20 cellular contexts compared by ENCODE assay signal in the genomic region with DNA sequence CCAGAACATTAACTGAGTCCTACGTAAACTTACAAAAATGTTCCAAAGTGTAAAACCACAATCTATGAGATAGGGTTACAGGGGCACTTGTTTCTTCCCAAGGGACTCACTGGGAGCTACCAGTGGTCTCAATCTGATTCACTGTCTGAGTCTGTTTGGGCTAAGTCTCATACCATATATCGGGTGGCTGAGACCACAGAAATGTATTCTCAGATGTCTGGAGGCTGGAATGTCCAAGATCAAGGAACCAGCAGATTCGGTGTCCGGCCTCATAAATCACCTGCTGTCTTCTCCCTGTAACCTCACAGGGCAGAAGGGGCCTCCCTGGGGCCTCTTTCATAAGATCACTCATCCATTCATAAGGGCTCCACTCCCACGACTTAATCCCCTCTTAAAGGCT.
"Had no signal": no experiment of that assay in that cellular context is flagged by ENCODE, and none has a peak within 500 bp of the region (broad histone marks: within the 10 kb centered on the region; RNA-seq: fewer than 3 reads in every experiment).

No MANE protein-coding gene starts in this region.

- H3K36me3 ChIP-seq: cardiac muscle cell, gastrocnemius medialis, heart right ventricle, pancreas, transverse colon had no signal

- H3K27me3 Mint-ChIP-seq: activated CD4-positive, alpha-beta T cell treated with anti-CD3 and anti-CD28 coated beads, Interleukin-2, amount 10 ng/mL, durations not matched to agents 7 days and 5 days; naive B cell had no signal

- H3K27me3 ChIP-seq: cardiac muscle cell, dorsolateral prefrontal cortex, gastrocnemius medialis, pancreas, transverse colon had no signal

- DNase-seq: activated CD4-positive, alpha-beta T cell treated with anti-CD3 and anti-CD28 coated beads, Interleukin-2, amount 10 ng/mL, durations not matched to agents 7 days and 5 days; activated CD4-positive, CD25-positive, alpha-beta regulatory T cell; activated naive CD4-positive, alpha-beta T cell; anterior cingulate cortex; dorsolateral prefrontal cortex; endodermal cell; gastrocnemius medialis; heart right ventricle; left colon; midbrain; naive B cell; pancreas; stimulated activated CD4-positive, alpha-beta T cell treated with anti-CD3 and anti-CD28 coated beads, Interleukin-4, amount 100 ng/mL, for 24 hours; stimulated activated naive CD4-positive, alpha-beta T cell treated with Interleukin-2 at 50 U/mL for 16 hours; substantia nigra; SW 1271; transverse colon had no signal

- H3K4me1 ChIP-seq: gastrocnemius medialis, heart right ventricle, pancreas, transverse colon had no signal

- H3K4me3 Mint-ChIP-seq: activated CD4-positive, alpha-beta T cell treated with anti-CD3 and anti-CD28 coated beads, Interleukin-2, amount 10 ng/mL, durations not matched to agents 7 days and 5 days; activated T-helper 1 cell treated with anti-CD3 and anti-CD28 coated beads, Interleukin-12 subunit alpha, Interleukin-12 subunit beta, Interleukin-2, Interleukin-4 antibody, amounts not matched to agents 30 ng/mL and 10 ng/mL and 1 ng/mL, durations not matched to agents 14 hours and 24 hours and 36 hours; endodermal cell; naive B cell had no signal

- H3K36me3 Mint-ChIP-seq: naive B cell had no signal

- H3K9me3 ChIP-seq: gastrocnemius medialis, pancreas, transverse colon had no signal

- H3K4me3 ChIP-seq: cardiac muscle cell, dorsolateral prefrontal cortex, gastrocnemius medialis, heart right ventricle, lung, pancreas, transverse colon had no signal

- H3K27ac ChIP-seq: cardiac muscle cell, dorsolateral prefrontal cortex, gastrocnemius medialis, heart right ventricle, pancreas, transverse colon had no signal

- H3K27ac Mint-ChIP-seq: activated CD4-positive, alpha-beta T cell treated with anti-CD3 and anti-CD28 coated beads, Interleukin-2, amount 10 ng/mL, durations not matched to agents 7 days and 5 days; activated T-helper 1 cell treated with anti-CD3 and anti-CD28 coated beads, Interleukin-12 subunit alpha, Interleukin-12 subunit beta, Interleukin-2, Interleukin-4 antibody, amounts not matched to agents 30 ng/mL and 10 ng/mL and 1 ng/mL, durations not matched to agents 14 hours and 24 hours and 36 hours; endodermal cell; naive B cell had no signal

- H3K4me1 Mint-ChIP-seq: activated CD4-positive, alpha-beta T cell treated with anti-CD3 and anti-CD28 coated beads, Interleukin-2, amount 10 ng/mL, durations not matched to agents 7 days and 5 days; endodermal cell; naive B cell had no signal

- H3K9me3 Mint-ChIP-seq: endodermal cell had no signal
